In the genomic region with DNA sequence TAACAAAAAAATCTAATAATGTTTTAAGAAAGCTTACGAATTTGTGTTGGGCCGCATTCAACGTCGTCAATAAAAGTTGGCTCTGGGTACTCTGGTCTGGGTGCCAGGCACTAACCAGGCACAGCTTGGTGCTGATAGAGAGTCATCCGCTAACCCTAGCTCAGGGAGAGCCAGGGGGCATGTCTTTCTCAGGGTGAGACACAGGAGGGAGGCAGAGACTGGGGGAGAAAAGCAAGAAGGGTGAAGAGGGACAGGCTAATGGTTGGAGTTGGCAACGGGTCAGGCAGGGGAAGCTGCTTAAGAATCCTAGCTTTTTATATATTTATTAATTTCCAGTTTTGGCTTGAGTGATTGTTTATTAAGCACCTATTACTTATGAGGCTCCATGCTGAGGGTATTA, we compare ENCODE assay signal across 13 cellular contexts.
DNase-seq lines count a peak whose midpoint lies in the region; ATAC-seq, FAIRE-seq and TF ChIP-seq lines count a peak whose summit lies in the region.
"Had no signal": no experiment of that assay in that cellular context is flagged by ENCODE, and none has a peak within 500 bp of the region (broad histone marks: within the 10 kb centered on the region; RNA-seq: fewer than 3 reads in every experiment).

No MANE protein-coding gene starts in this region.

- H3K9ac ChIP-seq in kidney (ENCODE audit: low read length in 2 of 2), result no peak overlapping the region

- intact Hi-C loops in MCF 10A (cut with micrococcal nuclease) (loop anchor here (2.0 to 5.0 kb wide), 2 partner anchors 223 to 278 kb away; no protein-coding TSS in a partner anchor), breast epithelium (cut with DNase I; ENCODE audit: low total_unique reads) (loop anchor here (5.0 kb wide), 1 partner anchor 118 kb away; no protein-coding TSS in a partner anchor), ascending aorta (cut with DNase I) (loop anchor here (1.0 to 2.0 kb wide), 2 partner anchors 223 to 278 kb away; no protein-coding TSS in a partner anchor), kidney (cut with DNase I) (no loop called here)

- H3K27me3 ChIP-seq in breast epithelium (peaks cover 0 to 3% of the 10 kb centered on the region in 2 donors), ascending aorta (no peaks in the 10 kb centered on the region)
- H3K27me3 ChIP-seq in effector memory CD4-positive, alpha-beta T cell (replicated peaks; ENCODE audit: control insufficient read depth, insufficient read depth, low read length, poor library complexity, severe bottlenecking), result no peaks in the 10 kb centered on the region

- CTCF ChIA-PET in MCF 10A (lab: Yijun Ruan, JAX), result interaction anchor here (0.6 to 1.3 kb wide), 5 partner anchors 9 to 56 kb away, joined by 3 to 4 read pairs (median 3); no protein-coding TSS in a partner anchor

- H3K36me3 ChIP-seq in breast epithelium (no peaks in the 10 kb centered on the region), ascending aorta (no peaks in the 10 kb centered on the region), kidney (ENCODE audit: control insufficient read depth in 1 of 2, insufficient read depth in 2 of 2, low read length in 2 of 2) (no peaks in the 10 kb centered on the region)
- H3K36me3 ChIP-seq in effector memory CD4-positive, alpha-beta T cell (ENCODE audit: control insufficient read depth, insufficient read depth, low read length), result no peaks in the 10 kb centered on the region

- TF ChIP-seq CTCF in MCF 10A (IDR thresholded peaks at IDR 0.05; ENCODE audit: unreplicated experiment), result no peak
- TF ChIP-seq CTCF in breast epithelium (IDR thresholded peaks at IDR 0.05), result no peak
- peak; percentile 45 to 61 (median 56) for TF ChIP-seq CTCF in ascending aorta (IDR thresholded peaks at IDR 0.05)
- peak; percentile 20 for TF ChIP-seq CTCF in kidney (IDR thresholded peaks at IDR 0.05; ENCODE audit: borderline replicate concordance, extremely low read depth, insufficient read depth)

- no peak for FAIRE-seq in kidney (lab: Jason Lieb, UNC)
- FAIRE-seq: GM19239 had no signal

- POLR2A ChIA-PET in MCF 10A (lab: Yijun Ruan, JAX), result no interaction called here

- H3K4me1 Mint-ChIP-seq in MCF 10A (ENCODE audit: insufficient read depth, unreplicated experiment), result no peaks in the 10 kb centered on the region
- H3K4me1 Mint-ChIP-seq in activated T-cell treated with anti-CD3 and anti-CD28 coated beads, Interleukin-2, amount 50 U/mL, for 24 hours (ENCODE audit: low read depth), result no peaks in the 10 kb centered on the region
- H3K4me1 Mint-ChIP-seq: activated naive CD8-positive, alpha-beta T cell treated with anti-CD3 and anti-CD28 coated beads for 36 hours; naive B cell had no signal

- H3K27me3 Mint-ChIP-seq in MCF 10A (ENCODE audit: insufficient read depth, unreplicated experiment), result peaks cover 36% of the 10 kb centered on the region
- H3K27me3 Mint-ChIP-seq in activated T-cell treated with anti-CD3 and anti-CD28 coated beads, Interleukin-2, amount 50 U/mL, for 24 hours, result peaks cover 31% of the 10 kb centered on the region

- TF ChIP-seq POLR2A in breast epithelium (IDR thresholded peaks at IDR 0.05), result no peak

- H3K4me1 ChIP-seq in breast epithelium, result no peaks in the 10 kb centered on the region
- H3K4me1 ChIP-seq in ascending aorta, result no peaks in the 10 kb centered on the region
- no peaks in the 10 kb centered on the region for H3K4me1 ChIP-seq in kidney (ENCODE audit: control insufficient read depth in 1 of 2, insufficient read depth in 1 of 2, low read depth in 1 of 2, low read length in 2 of 2)
- H3K4me1 ChIP-seq in effector memory CD4-positive, alpha-beta T cell (ENCODE audit: control insufficient read depth, insufficient read depth, low read length, poor library complexity, severe bottlenecking), result no peaks in the 10 kb centered on the region

- BruUV-seq in MCF 10A (replicated peaks; lab: Mats Ljungman, UMichigan), result no TSS peak

- H3K4me3 Mint-ChIP-seq in MCF 10A (ENCODE audit: unreplicated experiment), result no peak overlapping the region
- no peak overlapping the region for H3K4me3 Mint-ChIP-seq in activated T-cell treated with anti-CD3 and anti-CD28 coated beads, Interleukin-2, amount 50 U/mL, for 24 hours
- H3K4me3 Mint-ChIP-seq: activated naive CD8-positive, alpha-beta T cell treated with anti-CD3 and anti-CD28 coated beads for 36 hours; effector memory CD8-positive, alpha-beta T cell had no signal

- H3K27ac Mint-ChIP-seq in MCF 10A (ENCODE audit: low read depth, unreplicated experiment), result no peak overlapping the region
- H3K27ac Mint-ChIP-seq in activated T-cell treated with anti-CD3 and anti-CD28 coated beads, Interleukin-2, amount 50 U/mL, for 24 hours, result no peak overlapping the region
- H3K27ac Mint-ChIP-seq: activated naive CD8-positive, alpha-beta T cell treated with anti-CD3 and anti-CD28 coated beads for 36 hours; effector memory CD8-positive, alpha-beta T cell; naive B cell had no signal

- no peaks in the 10 kb centered on the region for H3K9me3 ChIP-seq in breast epithelium
- H3K9me3 ChIP-seq in ascending aorta, result no peaks in the 10 kb centered on the region
- no peaks in the 10 kb centered on the region for H3K9me3 ChIP-seq in kidney (ENCODE audit: control insufficient read depth in 1 of 2, low read length in 2 of 2)
- H3K9me3 ChIP-seq in effector memory CD4-positive, alpha-beta T cell (ENCODE audit: control insufficient read depth, low read length), result no peaks in the 10 kb centered on the region

- no peak for ATAC-seq in HG03354 (IDR thresholded peaks at IDR 0.05; ENCODE audit: poor library complexity, severe bottlenecking, unreplicated experiment)
- ATAC-seq in HG02852 (IDR thresholded peaks at IDR 0.05; ENCODE audit: unreplicated experiment), result no peak
- ATAC-seq: effector memory CD8-positive, alpha-beta T cell had no signal

- DNase-seq in MCF 10A (ENCODE audit: unreplicated experiment), result peak; percentile 14
- no peak for DNase-seq in breast epithelium (ENCODE audit: low spot score in 2 of 2)
- DNase-seq in ascending aorta (ENCODE audit: low spot score in 2 of 2), result no peak
- DNase-seq in kidney, result no peak
- DNase-seq in activated T-cell treated with anti-CD3 and anti-CD28 coated beads, Interleukin-2, amount 50 U/mL, for 24 hours, result no peak
- no peak for DNase-seq in effector memory CD4-positive, alpha-beta T cell
- DNase-seq: activated naive CD8-positive, alpha-beta T cell treated with anti-CD3 and anti-CD28 coated beads for 36 hours; naive B cell; NCI-H510A treated with DMSO at 0.1 percent for 48 hours had no signal

- H3K27ac ChIP-seq in breast epithelium (no peak overlapping the region), ascending aorta (no peak overlapping the region), kidney (ENCODE audit: low read depth in 2 of 2, low read length in 2 of 2) (no peak overlapping the region)
- H3K27ac ChIP-seq in effector memory CD4-positive, alpha-beta T cell (ENCODE audit: insufficient read depth, low read length, poor library complexity, severe bottlenecking), result no peak overlapping the region

- H3K4me3 ChIP-seq in breast epithelium (no peak overlapping the region), ascending aorta (no peak overlapping the region), kidney (ENCODE audit: low read length in 2 of 2) (no peak overlapping the region)
- H3K4me3 ChIP-seq in effector memory CD4-positive, alpha-beta T cell (ENCODE audit: insufficient read depth, low read depth, low read length, poor library complexity, severe bottlenecking), result no peak overlapping the region

- no peaks in the 10 kb centered on the region for H3K36me3 Mint-ChIP-seq in MCF 10A (ENCODE audit: insufficient read depth, unreplicated experiment)
- H3K36me3 Mint-ChIP-seq in activated T-cell treated with anti-CD3 and anti-CD28 coated beads, Interleukin-2, amount 50 U/mL, for 24 hours (ENCODE audit: low read depth), result no peaks in the 10 kb centered on the region
- H3K36me3 Mint-ChIP-seq: activated naive CD8-positive, alpha-beta T cell treated with anti-CD3 and anti-CD28 coated beads for 36 hours had no signal

- no peaks in the 10 kb centered on the region for H3K9me3 Mint-ChIP-seq in MCF 10A (ENCODE audit: unreplicated experiment)
- H3K9me3 Mint-ChIP-seq in activated T-cell treated with anti-CD3 and anti-CD28 coated beads, Interleukin-2, amount 50 U/mL, for 24 hours, result no peaks in the 10 kb centered on the region
- H3K9me3 Mint-ChIP-seq: activated naive CD8-positive, alpha-beta T cell treated with anti-CD3 and anti-CD28 coated beads for 36 hours; effector memory CD8-positive, alpha-beta T cell had no signal

Comparison
In these comparisons a context has a peak if more than half of its experiments do, and no peak if none do; other contexts are left out.
1. CTCF ChIP-seq: peak in ascending aorta (3 of 3) and kidney (single experiment); none in MCF 10A (single experiment) and breast epithelium (0 of 3).